2 cellular contexts compared by ENCODE assay signal in genomic region chr1:42453386-42453785, GRCh38.
TF ChIP-seq lines count a peak whose summit lies in the region.

No MANE protein-coding gene starts in this region.

TF ChIP-seq in SK-N-SH treated with all-trans-retinoic acid at 6 μM for 48 hours, 23 proteins besides CTCF, POLR2A, EP300 and RAD21 (continued from another document):
- TF ChIP-seq, protein P1, sequence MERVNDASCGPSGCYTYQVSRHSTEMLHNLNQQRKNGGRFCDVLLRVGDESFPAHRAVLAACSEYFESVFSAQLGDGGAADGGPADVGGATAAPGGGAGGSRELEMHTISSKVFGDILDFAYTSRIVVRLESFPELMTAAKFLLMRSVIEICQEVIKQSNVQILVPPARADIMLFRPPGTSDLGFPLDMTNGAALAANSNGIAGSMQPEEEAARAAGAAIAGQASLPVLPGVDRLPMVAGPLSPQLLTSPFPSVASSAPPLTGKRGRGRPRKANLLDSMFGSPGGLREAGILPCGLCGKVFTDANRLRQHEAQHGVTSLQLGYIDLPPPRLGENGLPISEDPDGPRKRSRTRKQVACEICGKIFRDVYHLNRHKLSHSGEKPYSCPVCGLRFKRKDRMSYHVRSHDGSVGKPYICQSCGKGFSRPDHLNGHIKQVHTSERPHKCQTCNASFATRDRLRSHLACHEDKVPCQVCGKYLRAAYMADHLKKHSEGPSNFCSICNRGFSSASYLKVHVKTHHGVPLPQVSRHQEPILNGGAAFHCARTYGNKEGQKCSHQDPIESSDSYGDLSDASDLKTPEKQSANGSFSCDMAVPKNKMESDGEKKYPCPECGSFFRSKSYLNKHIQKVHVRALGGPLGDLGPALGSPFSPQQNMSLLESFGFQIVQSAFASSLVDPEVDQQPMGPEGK (CRISPR knock-in tag; IDR thresholded peaks at IDR 0.05; ENCODE audit: borderline replicate concordance), result no peak
- TF ChIP-seq OSR1 (CRISPR knock-in tag; IDR thresholded peaks at IDR 0.05) (no peak), CSDC2 (CRISPR knock-in tag; IDR thresholded peaks at IDR 0.05) (no peak), RARB (CRISPR knock-in tag; IDR thresholded peaks at IDR 0.05) (no peak), ZNF8 (CRISPR knock-in tag; IDR thresholded peaks at IDR 0.05) (no peak)

TF ChIP-seq in SK-N-SH, 30 proteins besides CTCF, POLR2A, EP300 and RAD21 (continued from another document):
- TF ChIP-seq ZBTB33 (IDR thresholded peaks at IDR 0.05; ENCODE audit: borderline replicate concordance, low read depth), result no peak
- TF ChIP-seq MAX (IDR thresholded peaks at IDR 0.05; ENCODE audit: low read depth), result no peak
- no peak for TF ChIP-seq USF2 (IDR thresholded peaks at IDR 0.05; ENCODE audit: borderline replicate concordance, low read depth, low read length)
- no peak for TF ChIP-seq ELF1 (IDR thresholded peaks at IDR 0.05)
- no peak for TF ChIP-seq GABPA (IDR thresholded peaks at IDR 0.05; ENCODE audit: low read depth)
- no peak for TF ChIP-seq YY1 (IDR thresholded peaks at IDR 0.05; ENCODE audit: low read depth)
- no peak for TF ChIP-seq RXRA (IDR thresholded peaks at IDR 0.05; ENCODE audit: borderline replicate concordance, low read depth)
